8 cellular contexts compared by ENCODE assay signal in genomic region chr2:97093983-97094771, GRCh38. TPM values are rescaled to one million over a fixed set of nuclear protein-coding genes. Genes with fewer than 3 reads are reported as not detected.
DNase-seq lines count a peak whose midpoint lies in the region; ATAC-seq, FAIRE-seq and TF ChIP-seq lines count a peak whose summit lies in the region.
"Not testable (repeated sequence)": the region's sequence is repeated elsewhere in the genome, so short reads cannot be mapped to it uniquely, and the experiment has no call there.

No MANE protein-coding gene starts in this region.

- H3K4me1 Mint-ChIP-seq in activated CD4-positive, alpha-beta T cell treated with anti-CD3 and anti-CD28 coated beads, Interleukin-2, amount 10 ng/mL, durations not matched to agents 7 days and 5 days, result peaks cover 13% of the 10 kb centered on the region
- H3K4me1 Mint-ChIP-seq in chondrocyte (ENCODE audit: low read depth), result not testable (repeated sequence)

- H3K9me3 Mint-ChIP-seq in activated CD4-positive, alpha-beta T cell treated with anti-CD3 and anti-CD28 coated beads, Interleukin-2, amount 10 ng/mL, durations not matched to agents 7 days and 5 days; chondrocyte (ENCODE audit: low read depth): not testable (repeated sequence)

- TF ChIP-seq EP300 in A549 (IDR thresholded peaks at IDR 0.05), result not testable (repeated sequence)

- not testable (repeated sequence) for H3K36me3 ChIP-seq in HUES6 (ENCODE audit: control insufficient read depth, insufficient read depth, low read length); parathyroid adenoma (ENCODE audit: control insufficient read depth, insufficient read depth, low read length)

- H3K9ac ChIP-seq in HUES6 (ENCODE audit: low read length); parathyroid adenoma: not testable (repeated sequence)

- H3K27ac Mint-ChIP-seq in activated CD4-positive, alpha-beta T cell treated with anti-CD3 and anti-CD28 coated beads, Interleukin-2, amount 10 ng/mL, durations not matched to agents 7 days and 5 days, result peak overlapping the region; percentile 36
- H3K27ac Mint-ChIP-seq in chondrocyte (ENCODE audit: unreplicated experiment), result not testable (repeated sequence)

- not testable (repeated sequence) for H3K9me3 ChIP-seq in A549; HUES6 (ENCODE audit: control insufficient read depth, insufficient read depth, low read depth, low read length); parathyroid adenoma (ENCODE audit: control insufficient read depth, low read length)

- peak; percentile 59 to 62 for ATAC-seq in A549
- ATAC-seq in GM18867 (IDR thresholded peaks at IDR 0.05; ENCODE audit: unreplicated experiment), result peak; percentile 20
- peak; percentile 17 for ATAC-seq in HG02642 (IDR thresholded peaks at IDR 0.05; ENCODE audit: poor library complexity, unreplicated experiment)

- TF ChIP-seq RAD21 in A549 (conservative IDR thresholded peaks at IDR 0.05 in 1 of 2, IDR thresholded peaks at IDR 0.05 in 1 of 2), result not testable (repeated sequence)

- H3K27me3 ChIP-seq in HUES6 (ENCODE audit: control insufficient read depth, insufficient read depth, low read length); parathyroid adenoma (ENCODE audit: control insufficient read depth, insufficient read depth, low read length): not testable (repeated sequence)

- WGBS in A549 (ENCODE audit: missing lambda C conversion rate), result 96% methylated on average over 5 of the region's 33 CpGs

- not testable (repeated sequence) for H3K4me1 ChIP-seq in A549; HUES6 (ENCODE audit: control insufficient read depth, insufficient read depth, low read length); parathyroid adenoma

- peak overlapping the region; percentile 57 for H3K4me2 ChIP-seq in A549
- not testable (repeated sequence) for H3K4me2 ChIP-seq in parathyroid adenoma (ENCODE audit: low read length)

- not testable (repeated sequence) for TF ChIP-seq POLR2A in A549 (IDR thresholded peaks at IDR 0.05; ENCODE audit: low read length)

- not testable (repeated sequence) for FAIRE-seq in A549 (lab: Jason Lieb, UNC)

- H3K4me3 Mint-ChIP-seq in activated CD4-positive, alpha-beta T cell treated with anti-CD3 and anti-CD28 coated beads, Interleukin-2, amount 10 ng/mL, durations not matched to agents 7 days and 5 days, result peak overlapping the region; percentile 59
- H3K4me3 Mint-ChIP-seq in chondrocyte (ENCODE audit: unreplicated experiment), result peak overlapping the region; percentile 40

- POLR2A ChIA-PET in A549 (lab: Yijun Ruan, JAX); activated CD4-positive, alpha-beta T cell treated with anti-CD3 and anti-CD28 coated beads, Interleukin-2, amount 10 ng/mL, durations not matched to agents 7 days and 5 days (lab: Charles Lee): not testable (repeated sequence)

- not testable (repeated sequence) for H3K27me3 Mint-ChIP-seq in activated CD4-positive, alpha-beta T cell treated with anti-CD3 and anti-CD28 coated beads, Interleukin-2, amount 10 ng/mL, durations not matched to agents 7 days and 5 days; chondrocyte (ENCODE audit: low read depth)

- not testable (repeated sequence) for DNase-seq in A549 (ENCODE audit: low read depth in 1 of 2, low spot score in 1 of 2); activated CD4-positive, alpha-beta T cell treated with anti-CD3 and anti-CD28 coated beads, Interleukin-2, amount 10 ng/mL, durations not matched to agents 7 days and 5 days; chondrocyte (ENCODE audit: low spot score)
- DNase-seq in islet precursor cell, result peak; percentile 57

- TF ChIP-seq CTCF in A549 (IDR thresholded peaks at IDR 0.05); chondrocyte (IDR thresholded peaks at IDR 0.05); parathyroid adenoma (IDR thresholded peaks at IDR 0.05): not testable (repeated sequence)

- H3K4me3 ChIP-seq in A549 (peak overlapping the region; percentile 42), HUES6 (ENCODE audit: low read depth, low read length) (peak overlapping the region; percentile 53)
- not testable (repeated sequence) for H3K4me3 ChIP-seq in parathyroid adenoma (ENCODE audit: low read depth, low read length)

- H3K27ac ChIP-seq in A549; HUES6 (ENCODE audit: low read depth, low read length); parathyroid adenoma: not testable (repeated sequence)

- H3K79me2 ChIP-seq in parathyroid adenoma, result not testable (repeated sequence)

- CTCF ChIA-PET in A549 (lab: Yijun Ruan, JAX); activated CD4-positive, alpha-beta T cell treated with anti-CD3 and anti-CD28 coated beads, Interleukin-2, amount 10 ng/mL, durations not matched to agents 7 days and 5 days (lab: Charles Lee): not testable (repeated sequence)

- H3K36me3 Mint-ChIP-seq in activated CD4-positive, alpha-beta T cell treated with anti-CD3 and anti-CD28 coated beads, Interleukin-2, amount 10 ng/mL, durations not matched to agents 7 days and 5 days (ENCODE audit: low read depth); chondrocyte (ENCODE audit: low read depth): not testable (repeated sequence)

- peak overlapping the region; percentile 91 for H2AFZ ChIP-seq in parathyroid adenoma

RNA-seq across cellular contexts. Expression of gene FAHD2B, which starts 0.5 kb away (rescaled TPM):
- 11.9 and 14.5 TPM in 2 replicates for polyA plus RNA-seq in A549 (2011; rRNA removed)
- 12.7 and 15.7 TPM in 2 replicates for polyA plus RNA-seq in A549 (2012; cell fraction: cytosol; rRNA removed)
- 20.4 and 21.4 TPM in 2 replicates for polyA plus RNA-seq in A549 (2012; cell fraction: nucleus; rRNA removed)
- polyA plus RNA-seq in A549 (2017; fragmentation: RNase III; extraction: RNeasy Plus Mini Kit Qiagen cat#74134 plus additional on column Dnase treatment), result 9.2 to 11.6 TPM (median 11.0 TPM) in 3 replicates
- 19.0 and 22.7 TPM in 2 replicates for polyA minus RNA-seq in A549 (2011; rRNA and poly(A)+ RNA removed)
- total RNA-seq in activated CD4-positive, alpha-beta T cell treated with anti-CD3 and anti-CD28 coated beads, Interleukin-2, amount 10 ng/mL, durations not matched to agents 7 days and 5 days, result 10 to 100 TPM; 22.1 to 23.0 TPM
- 19.2 to 24.8 TPM (median 23.2 TPM) in 3 replicates for total RNA-seq in chondrocyte

RNA-seq across cellular contexts. Expression of gene ANKRD36, which starts 18.8 kb away (rescaled TPM):
- 10.1 and 15.0 TPM in 2 replicates for polyA plus RNA-seq in A549 (2011; rRNA removed)
- polyA plus RNA-seq in A549 (2012; cell fraction: cytosol; rRNA removed), result 2.9 and 3.5 TPM in 2 replicates
- 6.9 and 11.0 TPM in 2 replicates for polyA plus RNA-seq in A549 (2012; cell fraction: nucleus; rRNA removed)
- polyA plus RNA-seq in A549 (2017; fragmentation: RNase III; extraction: RNeasy Plus Mini Kit Qiagen cat#74134 plus additional on column Dnase treatment), result 4.5 to 6.2 TPM (median 5.6 TPM) in 3 replicates
- polyA minus RNA-seq in A549 (2011; rRNA and poly(A)+ RNA removed), result 55.6 and 56.2 TPM in 2 replicates
- total RNA-seq in activated CD4-positive, alpha-beta T cell treated with anti-CD3 and anti-CD28 coated beads, Interleukin-2, amount 10 ng/mL, durations not matched to agents 7 days and 5 days, result 10 to 100 TPM; 54.7 to 59.5 TPM
- total RNA-seq in chondrocyte, result 20.6 to 37.3 TPM (median 23.4 TPM) in 3 replicates
